In the genomic region with DNA sequence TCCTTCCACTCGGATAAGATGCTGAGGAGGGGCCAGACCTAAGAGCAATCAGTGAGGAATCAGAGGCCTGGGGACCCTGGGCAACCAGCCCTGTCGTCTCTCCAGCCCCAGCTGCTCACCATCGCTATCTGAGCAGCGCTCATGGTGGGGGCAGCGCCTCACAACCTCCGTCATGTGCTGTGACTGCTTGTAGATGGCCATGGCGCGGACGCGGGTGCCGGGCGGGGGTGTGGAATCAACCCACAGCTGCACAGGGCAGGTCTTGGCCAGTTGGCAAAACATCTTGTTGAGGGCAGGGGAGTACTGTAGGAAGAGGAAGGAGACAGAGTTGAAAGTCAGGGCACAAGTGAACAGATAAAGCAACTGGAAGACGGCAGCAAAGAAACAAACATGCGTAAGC, we compare ENCODE assay signal across 24 cellular contexts. TPM values are rescaled to one million over a fixed set of nuclear protein-coding genes. Genes with fewer than 3 reads are reported as not detected.
"Had no signal": no experiment of that assay in that cellular context is flagged by ENCODE, and none has a peak within 500 bp of the region (broad histone marks: within the 10 kb centered on the region; RNA-seq: fewer than 3 reads in every experiment).

No MANE protein-coding gene starts in this region.

- DNase-seq: colonic mucosa; dermis blood vessel endothelial cell; foreskin melanocyte; heart left ventricle; hippocampal formation; mesendoderm; naive thymus-derived CD4-positive, alpha-beta T cell; nephron progenitor cell; psoas muscle; retina; spleen; stimulated activated CD4-positive, alpha-beta T cell treated with anti-CD3 and anti-CD28 coated beads, Interleukin-2, amount 100 ng/mL, for 24 hours; stimulated activated CD4-positive, alpha-beta T cell treated with anti-CD3 and anti-CD28 coated beads, Interleukin-4, amount 100 ng/mL, for 4 hours; stimulated activated naive B cell treated with anti-CD40 and anti-IgM and Interleukin-4, amounts not matched to agents 10 μg/mL and 1 μg/mL and 100 μg/mL, for 72 hours; stimulated activated naive CD8-positive, alpha-beta T cell treated with anti-CD3 and anti-CD28 coated beads, Interleukin-15, amount 100 ng/mL, for 72 hours; testis; upper lobe of right lung had no signal

- H3K4me3 Mint-ChIP-seq: naive thymus-derived CD4-positive, alpha-beta T cell; nephron progenitor cell; stimulated activated naive B cell treated with anti-CD40 and anti-IgM and Interleukin-4, amounts not matched to agents 10 μg/mL and 1 μg/mL and 100 μg/mL, for 72 hours; stimulated activated naive CD8-positive, alpha-beta T cell treated with anti-CD3 and anti-CD28 coated beads, Interleukin-15, amount 100 ng/mL, for 72 hours had no signal

- H3K9me3 ChIP-seq: testis, vagina had no signal

- H3K4me3 ChIP-seq: colonic mucosa, heart left ventricle, psoas muscle, spleen, testis, tibial nerve, upper lobe of right lung, vagina had no signal

- H3K27me3 Mint-ChIP-seq: naive thymus-derived CD4-positive, alpha-beta T cell; stimulated activated naive B cell treated with anti-CD40 and anti-IgM and Interleukin-4, amounts not matched to agents 10 μg/mL and 1 μg/mL and 100 μg/mL, for 72 hours; stimulated activated naive CD8-positive, alpha-beta T cell treated with anti-CD3 and anti-CD28 coated beads, Interleukin-15, amount 100 ng/mL, for 72 hours had no signal

- H3K27ac ChIP-seq: colonic mucosa, heart left ventricle, psoas muscle, spleen, testis, tibial nerve, upper lobe of right lung, vagina had no signal

- ATAC-seq: heart left ventricle; naive thymus-derived CD4-positive, alpha-beta T cell; psoas muscle; sciatic nerve; stimulated activated naive B cell treated with anti-CD40 and anti-IgM and Interleukin-4, amounts not matched to agents 10 μg/mL and 1 μg/mL and 100 μg/mL, for 72 hours; stimulated activated naive CD8-positive, alpha-beta T cell treated with anti-CD3 and anti-CD28 coated beads, Interleukin-15, amount 100 ng/mL, for 72 hours; upper lobe of right lung had no signal

- H3K27me3 ChIP-seq: colonic mucosa, heart left ventricle, spleen, testis, tibial nerve, upper lobe of right lung, vagina had no signal

- H3K27ac Mint-ChIP-seq: stimulated activated naive CD8-positive, alpha-beta T cell treated with anti-CD3 and anti-CD28 coated beads, Interleukin-15, amount 100 ng/mL, for 72 hours had no signal

- H3K4me1 ChIP-seq: colonic mucosa, heart left ventricle, psoas muscle, spleen, testis, tibial nerve, upper lobe of right lung, vagina had no signal

RNA-seq across cellular contexts. Expression of a gene that starts 24.2 kb away (rescaled TPM):
- total RNA-seq: dermis blood vessel endothelial cell, endothelial cell of umbilical vein, kidney epithelial cell, lung microvascular endothelial cell, mononuclear cell had no signal
- polyA plus RNA-seq: naive thymus-derived CD4-positive, alpha-beta T cell had no signal

RNA-seq across cellular contexts. Expression of a gene that starts 30.1 kb away (rescaled TPM):
- total RNA-seq: mononuclear cell; naive thymus-derived CD4-positive, alpha-beta T cell had no signal
- polyA plus RNA-seq: naive thymus-derived CD4-positive, alpha-beta T cell had no signal

RNA-seq across cellular contexts. Expression of a gene that starts 42.6 kb away (rescaled TPM):
- total RNA-seq: dermis blood vessel endothelial cell had no signal
- polyA plus RNA-seq: naive thymus-derived CD4-positive, alpha-beta T cell had no signal
